18 cellular contexts compared by ENCODE assay signal in the genomic region with DNA sequence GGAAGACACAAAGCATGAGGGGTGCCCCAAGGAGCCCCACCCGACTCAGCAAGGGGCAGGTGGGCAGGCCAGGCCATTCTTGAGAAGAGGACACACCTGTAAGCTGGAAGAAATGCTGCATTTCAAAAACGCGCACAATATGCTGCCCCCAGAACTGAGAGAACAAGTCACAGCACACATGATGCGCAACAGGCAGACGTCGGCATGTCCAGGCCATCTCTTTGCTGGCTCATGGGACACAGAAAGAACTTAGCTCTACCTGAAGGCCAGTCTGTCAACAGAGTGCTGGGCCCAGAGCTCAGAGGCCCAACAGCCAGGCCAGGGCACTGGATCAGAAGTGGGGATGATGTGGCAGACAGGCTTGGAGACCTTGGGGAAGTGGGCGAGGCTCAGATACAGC. TPM values are rescaled to one million over a fixed set of nuclear protein-coding genes. Genes with fewer than 3 reads are reported as not detected.
DNase-seq lines count a peak whose midpoint lies in the region; ATAC-seq and TF ChIP-seq lines count a peak whose summit lies in the region.
"Had no signal": no experiment of that assay in that cellular context is flagged by ENCODE, and none has a peak within 500 bp of the region (broad histone marks: within the 10 kb centered on the region; RNA-seq: fewer than 3 reads in every experiment).

No MANE protein-coding gene starts in this region.

- H3K23ac ChIP-seq in neuronal stem cell (ENCODE audit: low read depth, low read length, poor library complexity) = peak overlapping the region; percentile 80

- no peak overlapping the region for H3K14ac ChIP-seq in neuronal stem cell (ENCODE audit: low read length)

- peak overlapping the region; percentile 95 for H2AK5ac ChIP-seq in neuronal stem cell (ENCODE audit: low read depth, low read length)

- no peak overlapping the region for H2BK5ac ChIP-seq in neuronal stem cell (ENCODE audit: low read length)

- DNase-seq in activated naive CD8-positive, alpha-beta T cell treated with anti-CD3 and anti-CD28 coated beads, Interleukin-2, amount 10 ng/mL, durations not matched to agents 7 days and 5 days = no peak
- DNase-seq in activated naive CD8-positive, alpha-beta T cell treated with anti-CD3 and anti-CD28 coated beads, Interleukin-2, amount 50 U/mL, for 24 hours = no peak
- DNase-seq in RWPE1 (ENCODE audit: low spot score) (no peak), neuronal stem cell (ENCODE audit: low spot score) (no peak), kidney glomerular epithelial cell (lab: John Stamatoyannopoulos, UW) (no peak)
- DNase-seq: CD4-positive, alpha-beta memory T cell; DMS153; DMS79; GDM1; GOT3; H7 had no signal

- H3K4me3 ChIP-seq in neuronal stem cell (ENCODE audit: low read length in 2 of 2) = no peak overlapping the region
- H3K4me3 ChIP-seq: A549, BLaER1 had no signal

- no peak for ATAC-seq in activated naive CD8-positive, alpha-beta T cell treated with anti-CD3 and anti-CD28 coated beads, Interleukin-2, amount 10 ng/mL, durations not matched to agents 7 days and 5 days (ENCODE audit: low read depth)
- ATAC-seq in activated naive CD8-positive, alpha-beta T cell treated with anti-CD3 and anti-CD28 coated beads, Interleukin-2, amount 50 U/mL, for 24 hours = no peak
- no peak for ATAC-seq in GM18505 (IDR thresholded peaks at IDR 0.05; ENCODE audit: unreplicated experiment)
- no peak for ATAC-seq in HG02678 (IDR thresholded peaks at IDR 0.05; ENCODE audit: unreplicated experiment)
- ATAC-seq: HCT116 had no signal

- H3K9ac ChIP-seq in neuronal stem cell (ENCODE audit: low read depth, low read length, poor library complexity) = no peak overlapping the region
- H3K9ac ChIP-seq: BLaER1 had no signal

- peaks cover 0 to 4% of the 10 kb centered on the region in 2 donors for H3K4me1 ChIP-seq in neuronal stem cell (ENCODE audit: control insufficient read depth in 2 of 2, insufficient read depth in 1 of 2, low read depth in 1 of 2, low read length in 2 of 2)
- H3K4me1 ChIP-seq: BLaER1 had no signal

- H3K79me1 ChIP-seq in neuronal stem cell (ENCODE audit: low read depth, low read length) = peaks cover 1% of the 10 kb centered on the region

- H2BK12ac ChIP-seq in neuronal stem cell (ENCODE audit: low read length) = peak overlapping the region; percentile 16

- no peak overlapping the region for H3K4me3 Mint-ChIP-seq in activated naive CD8-positive, alpha-beta T cell treated with anti-CD3 and anti-CD28 coated beads, Interleukin-2, amount 10 ng/mL, durations not matched to agents 7 days and 5 days
- H3K4me3 Mint-ChIP-seq in activated naive CD8-positive, alpha-beta T cell treated with anti-CD3 and anti-CD28 coated beads, Interleukin-2, amount 50 U/mL, for 24 hours = no peak overlapping the region
- H3K4me3 Mint-ChIP-seq: CD4-positive, alpha-beta memory T cell had no signal

- no peaks in the 10 kb centered on the region for H3K9me3 Mint-ChIP-seq in activated naive CD8-positive, alpha-beta T cell treated with anti-CD3 and anti-CD28 coated beads, Interleukin-2, amount 10 ng/mL, durations not matched to agents 7 days and 5 days
- H3K9me3 Mint-ChIP-seq in activated naive CD8-positive, alpha-beta T cell treated with anti-CD3 and anti-CD28 coated beads, Interleukin-2, amount 50 U/mL, for 24 hours = no peaks in the 10 kb centered on the region
- H3K9me3 Mint-ChIP-seq: CD14-positive monocyte; CD4-positive, alpha-beta memory T cell had no signal

- H4K8ac ChIP-seq in neuronal stem cell (ENCODE audit: low read depth, low read length) = no peak overlapping the region

- no peaks in the 10 kb centered on the region for H3K36me3 ChIP-seq in neuronal stem cell (replicated peaks in 1 of 2; ENCODE audit: control insufficient read depth in 2 of 2, insufficient read depth in 2 of 2, low read length in 2 of 2)
- H3K36me3 ChIP-seq: BLaER1 had no signal

- no peaks in the 10 kb centered on the region for H3K9me3 ChIP-seq in neuronal stem cell (replicated peaks in 1 of 2; ENCODE audit: control insufficient read depth in 2 of 2, insufficient read depth in 1 of 2, low read depth in 1 of 2, low read length in 2 of 2)
- H3K9me3 ChIP-seq: A549, BLaER1 had no signal

- peak overlapping the region; percentile 16 for H3K18ac ChIP-seq in neuronal stem cell (ENCODE audit: low read length)

- H2BK15ac ChIP-seq in neuronal stem cell (ENCODE audit: low read length) = no peak overlapping the region

- no peaks in the 10 kb centered on the region for H3K36me3 Mint-ChIP-seq in activated naive CD8-positive, alpha-beta T cell treated with anti-CD3 and anti-CD28 coated beads, Interleukin-2, amount 10 ng/mL, durations not matched to agents 7 days and 5 days
- no peaks in the 10 kb centered on the region for H3K36me3 Mint-ChIP-seq in activated naive CD8-positive, alpha-beta T cell treated with anti-CD3 and anti-CD28 coated beads, Interleukin-2, amount 50 U/mL, for 24 hours (ENCODE audit: low read depth)
- H3K36me3 Mint-ChIP-seq: CD14-positive monocyte; CD4-positive, alpha-beta memory T cell had no signal

- H3K4me2 ChIP-seq in neuronal stem cell (ENCODE audit: insufficient read depth, low read length, poor library complexity, severe bottlenecking) = no peak overlapping the region
- H3K4me2 ChIP-seq: A549, BLaER1 had no signal

- TF ChIP-seq CTCF in RWPE1 (conservative IDR thresholded peaks at IDR 0.05; ENCODE audit: low read depth) = no peak

- H3K27ac Mint-ChIP-seq in activated naive CD8-positive, alpha-beta T cell treated with anti-CD3 and anti-CD28 coated beads, Interleukin-2, amount 10 ng/mL, durations not matched to agents 7 days and 5 days = peak overlapping the region; percentile 8
- no peak overlapping the region for H3K27ac Mint-ChIP-seq in activated naive CD8-positive, alpha-beta T cell treated with anti-CD3 and anti-CD28 coated beads, Interleukin-2, amount 50 U/mL, for 24 hours

- H3K4me1 Mint-ChIP-seq in activated naive CD8-positive, alpha-beta T cell treated with anti-CD3 and anti-CD28 coated beads, Interleukin-2, amount 10 ng/mL, durations not matched to agents 7 days and 5 days = no peaks in the 10 kb centered on the region
- H3K4me1 Mint-ChIP-seq in activated naive CD8-positive, alpha-beta T cell treated with anti-CD3 and anti-CD28 coated beads, Interleukin-2, amount 50 U/mL, for 24 hours = no peaks in the 10 kb centered on the region
- H3K4me1 Mint-ChIP-seq: CD14-positive monocyte had no signal

- WGBS in neuronal stem cell (ENCODE audit: extremely low coverage in 2 of 2, insufficient read length in 2 of 2, insufficient replicate concordance in 1 of 2), 2 donors = no CpG with 5 or more reads among the region's 7 CpGs

- H3K4ac ChIP-seq in neuronal stem cell (ENCODE audit: low read length) = no peak overlapping the region

- H4K91ac ChIP-seq in neuronal stem cell (ENCODE audit: low read depth, low read length, poor library complexity) = no peak overlapping the region

- H3K27ac ChIP-seq in RWPE1 (peak overlapping the region; percentile 28), neuronal stem cell (replicated peaks; ENCODE audit: low read length) (no peak overlapping the region)
- H3K27ac ChIP-seq: 22Rv1, BLaER1 had no signal

- no peak overlapping the region for H2AFZ ChIP-seq in neuronal stem cell (ENCODE audit: low read length)

- no peaks in the 10 kb centered on the region for H3K27me3 Mint-ChIP-seq in activated naive CD8-positive, alpha-beta T cell treated with anti-CD3 and anti-CD28 coated beads, Interleukin-2, amount 10 ng/mL, durations not matched to agents 7 days and 5 days
- no peaks in the 10 kb centered on the region for H3K27me3 Mint-ChIP-seq in activated naive CD8-positive, alpha-beta T cell treated with anti-CD3 and anti-CD28 coated beads, Interleukin-2, amount 50 U/mL, for 24 hours
- H3K27me3 Mint-ChIP-seq: CD4-positive, alpha-beta memory T cell had no signal

- CTCF ChIA-PET in RWPE1 (lab: Yijun Ruan, JAX) = interaction anchor here (0.6 kb wide), 1 partner anchor 10 kb away, joined by 3 read pairs; no protein-coding TSS in a partner anchor

- no peak for TF ChIP-seq POLR2A in GM18505 (IDR thresholded peaks at IDR 0.05; ENCODE audit: borderline replicate concordance, extremely low read depth, insufficient read depth, insufficient read length)

- no peak overlapping the region for H2BK120ac ChIP-seq in neuronal stem cell (ENCODE audit: low read depth, low read length)

- POLR2A ChIA-PET in activated naive CD8-positive, alpha-beta T cell treated with anti-CD3 and anti-CD28 coated beads, Interleukin-2, amount 10 ng/mL, durations not matched to agents 7 days and 5 days (lab: Charles Lee) = no interaction called here
- POLR2A ChIA-PET in RWPE1 (lab: Yijun Ruan, JAX; ENCODE audit: low non-redundant PET) = no interaction called here

- H3K27me3 ChIP-seq in neuronal stem cell (ENCODE audit: control insufficient read depth in 3 of 3, insufficient read depth in 3 of 3, low read depth in 1 of 3, low read length in 3 of 3) = no peaks in the 10 kb centered on the region
- H3K27me3 ChIP-seq: BLaER1 had no signal

RNA-seq across cellular contexts. Expression of a gene that starts 18.0 kb away (rescaled TPM):
- 1 to 10 TPM; 1.1 to 1.9 TPM for total RNA-seq in activated naive CD8-positive, alpha-beta T cell treated with anti-CD3 and anti-CD28 coated beads, Interleukin-2, amount 10 ng/mL, durations not matched to agents 7 days and 5 days
- 1.3 TPM for polyA plus RNA-seq in neuronal stem cell (2013, experiment 1 of 2)
- polyA plus RNA-seq in neuronal stem cell (2013, experiment 2 of 2) = 1.1 TPM
- polyA plus RNA-seq: CD4-positive, alpha-beta memory T cell had no signal

RNA-seq across cellular contexts. Expression of a gene that starts 48.8 kb away (rescaled TPM):
- 10 to 100 TPM; 31.1 to 31.4 TPM for total RNA-seq in activated naive CD8-positive, alpha-beta T cell treated with anti-CD3 and anti-CD28 coated beads, Interleukin-2, amount 10 ng/mL, durations not matched to agents 7 days and 5 days
- 31.8 TPM for polyA plus RNA-seq in neuronal stem cell (2013, experiment 1 of 2)
- polyA plus RNA-seq in neuronal stem cell (2013, experiment 2 of 2) = 30.8 TPM
